9 cellular contexts compared by ENCODE assay signal in genomic region chr5:149831492-149831891, GRCh38.
DNase-seq lines count a peak whose midpoint lies in the region; ATAC-seq and TF ChIP-seq lines count a peak whose summit lies in the region.
"Had no signal": no experiment of that assay in that cellular context is flagged by ENCODE, and none has a peak within 500 bp of the region (broad histone marks: within the 10 kb centered on the region; RNA-seq: fewer than 3 reads in every experiment).

No MANE protein-coding gene starts in this region.

- DNase-seq in RPMI7951 (ENCODE audit: low read depth) (peak; percentile 76), kidney tubule cell (ENCODE audit: low spot score) (peak; percentile 77), HEK293T (ENCODE audit: extremely low spot score) (no peak), NCI-H1092 (lab: John Stamatoyannopoulos, UW) (no peak), ascending aorta (ENCODE audit: low spot score in 2 of 2) (no peak), OCI-LY7 (ENCODE audit: low spot score) (no peak)
- DNase-seq: naive B cell had no signal

- CTCF ChIA-PET in HEK293T (lab: Yijun Ruan, JAX), result interaction anchor here (0.5 to 1.9 kb wide), 4 partner anchors 21 to 164 kb away, joined by 3 to 12 read pairs (median 6); no protein-coding TSS in a partner anchor
- CTCF ChIA-PET in OCI-LY7 (lab: Charles Lee; ENCODE audit: unreplicated experiment), result interaction anchor here (1.3 to 1.7 kb wide), 2 partner anchors 191 to 194 kb away, joined by 4 read pairs; no protein-coding TSS in a partner anchor

- H3K4me1 ChIP-seq in ascending aorta, result no peaks in the 10 kb centered on the region
- peaks cover 3% of the 10 kb centered on the region for H3K4me1 ChIP-seq in OCI-LY7 (ENCODE audit: insufficient read depth, low read length, poor library complexity, severe bottlenecking)

- H3K4me3 ChIP-seq in ascending aorta, result no peak overlapping the region
- H3K4me3 ChIP-seq in OCI-LY7 (ENCODE audit: low read depth, low read length, poor library complexity, severe bottlenecking), result no peak overlapping the region

- ATAC-seq in GM18505 (IDR thresholded peaks at IDR 0.05; ENCODE audit: unreplicated experiment) (peak; percentile 63), GM21825 (IDR thresholded peaks at IDR 0.05; ENCODE audit: unreplicated experiment) (peak; percentile 83)

- TF ChIP-seq CTCF in ascending aorta (IDR thresholded peaks at IDR 0.05), result no peak
- no peak for TF ChIP-seq CTCF in OCI-LY7 (conservative IDR thresholded peaks at IDR 0.05; ENCODE audit: low read length)

- H3K9me2 ChIP-seq in OCI-LY7 (ENCODE audit: insufficient read depth, low read length), result no peaks in the 10 kb centered on the region

- H3K27ac ChIP-seq in ascending aorta (no peak overlapping the region), OCI-LY7 (ENCODE audit: low read depth, low read length, poor library complexity, severe bottlenecking) (no peak overlapping the region)

- no peaks in the 10 kb centered on the region for H3K9me3 ChIP-seq in ascending aorta
- no peaks in the 10 kb centered on the region for H3K9me3 ChIP-seq in OCI-LY7 (ENCODE audit: low read length)

- no peaks in the 10 kb centered on the region for H3K79me2 ChIP-seq in OCI-LY7 (ENCODE audit: insufficient read depth, low read depth, low read length)

- H3K36me3 ChIP-seq in ascending aorta (no peaks in the 10 kb centered on the region), OCI-LY7 (ENCODE audit: insufficient read depth, low read length) (peaks cover 35% of the 10 kb centered on the region; the same call in 1 of the 2 replicates)

- intact Hi-C loops in ascending aorta (cut with DNase I), result loop anchor here (10.0 kb wide), 2 partner anchors 283 to 383 kb away; no protein-coding TSS in a partner anchor
- intact Hi-C loops in OCI-LY7 (cut with micrococcal nuclease; ENCODE audit: unreplicated experiment), result loop anchor here (10.0 kb wide), 1 partner anchor 133 kb away; the partner anchor contains the start of gene SLC26A2

- no TSS peak for BruUV-seq in OCI-LY7 (replicated peaks; lab: Mats Ljungman, UMichigan)

- no peaks in the 10 kb centered on the region for H4K20me1 ChIP-seq in OCI-LY7 (ENCODE audit: insufficient read depth, low read length)

- POLR2A ChIA-PET in HEK293T (lab: Yijun Ruan, JAX) (interaction anchor here (1.0 kb wide), 1 partner anchor 129 kb away, joined by 4 read pairs; the partner anchor contains the start of gene SLC26A2), OCI-LY7 (lab: Charles Lee) (no interaction called here)

- H2AFZ ChIP-seq in OCI-LY7 (ENCODE audit: low read length), result no peak overlapping the region

- H3K4me2 ChIP-seq in OCI-LY7 (ENCODE audit: low read length), result no peak overlapping the region

- no peaks in the 10 kb centered on the region for H3K27me3 ChIP-seq in ascending aorta

- TF ChIP-seq POLR2A in GM18505 (IDR thresholded peaks at IDR 0.05; ENCODE audit: borderline replicate concordance, extremely low read depth, insufficient read depth, insufficient read length), result no peak

TF ChIP-seq in HEK293T, 16 proteins besides CTCF, POLR2A, EP300 and RAD21:
- no peak for TF ChIP-seq ARNT (IDR thresholded peaks at IDR 0.05)
- no peak for TF ChIP-seq L3MBTL2 (conservative IDR thresholded peaks at IDR 0.05)
- TF ChIP-seq ELF4 (IDR thresholded peaks at IDR 0.05), result no peak
- TF ChIP-seq CTBP1 (IDR thresholded peaks at IDR 0.05; ENCODE audit: borderline replicate concordance), result no peak
- no peak for TF ChIP-seq ZNF384 (IDR thresholded peaks at IDR 0.05)
- no peak for TF ChIP-seq FOXM1 (IDR thresholded peaks at IDR 0.05; ENCODE audit: borderline replicate concordance)
- TF ChIP-seq SUZ12 (IDR thresholded peaks at IDR 0.05), result no peak
- TF ChIP-seq PKNOX1 (IDR thresholded peaks at IDR 0.05), result no peak
- no peak for TF ChIP-seq FOXA1 (IDR thresholded peaks at IDR 0.05)
- TF ChIP-seq FOXK2 (IDR thresholded peaks at IDR 0.05), result no peak
- no peak for TF ChIP-seq HDGF (IDR thresholded peaks at IDR 0.05; ENCODE audit: borderline replicate concordance)
- TF ChIP-seq NFRKB (IDR thresholded peaks at IDR 0.05), result no peak
- no peak for TF ChIP-seq SP1 (IDR thresholded peaks at IDR 0.05)
- TF ChIP-seq LEF1 (IDR thresholded peaks at IDR 0.05; ENCODE audit: borderline replicate concordance), result no peak
- no peak for TF ChIP-seq TARDBP (IDR thresholded peaks at IDR 0.05)
- TF ChIP-seq BHLHE40 (IDR thresholded peaks at IDR 0.05; ENCODE audit: borderline replicate concordance), result no peak

Comparison
In these comparisons a context has a peak if more than half of its experiments do, and no peak if none do; other contexts are left out.
1. DNase-seq: peak in RPMI7951 (single experiment) and kidney tubule cell (single experiment); none in HEK293T (single experiment), NCI-H1092 (single experiment), ascending aorta (0 of 2) and OCI-LY7 (single experiment).